In genomic region chr3:168961271-168961670, GRCh38 we compare ENCODE assay signal across 7 cellular contexts.
"Had no signal": no experiment of that assay in that cellular context is flagged by ENCODE, and none has a peak within 500 bp of the region (broad histone marks: within the 10 kb centered on the region; RNA-seq: fewer than 3 reads in every experiment).

No MANE protein-coding gene starts in this region.

- DNase-seq: GM23248, GOT3, H7, IMR-90 had no signal

- H3K9ac ChIP-seq: GM23248 had no signal

- H3K9me3 ChIP-seq: HAP-1 had no signal

- H3K4me3 ChIP-seq: GM23248, HAP-1, K562 had no signal

- H3K36me3 ChIP-seq: HAP-1 had no signal

- H2AFZ ChIP-seq: GM23248 had no signal

- FAIRE-seq: HTR-8/SVneo, K562 had no signal

- H3K27ac ChIP-seq: GM23248 had no signal
